In the genomic region with DNA sequence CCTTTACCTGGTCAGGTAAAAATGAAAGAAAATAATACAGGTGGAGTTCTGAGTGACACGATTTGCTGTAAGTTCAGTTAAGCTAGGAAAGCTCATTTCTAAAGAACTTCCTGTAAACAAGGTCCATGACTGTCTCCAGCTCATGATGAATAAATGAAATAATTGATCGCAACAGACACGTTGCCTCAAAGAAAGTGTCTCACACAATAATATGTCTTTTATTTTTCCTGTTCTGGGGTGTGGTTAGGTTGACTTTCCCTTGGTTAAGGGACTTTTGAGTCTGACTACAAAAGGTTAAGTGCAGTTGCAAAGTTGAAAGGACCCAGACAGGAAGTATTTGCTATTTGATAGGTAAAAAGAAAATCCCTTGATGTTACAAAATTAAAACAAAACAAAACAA, we compare ENCODE assay signal across 18 cellular contexts.
DNase-seq lines count a peak whose midpoint lies in the region; ATAC-seq, FAIRE-seq and TF ChIP-seq lines count a peak whose summit lies in the region.
"Had no signal": no experiment of that assay in that cellular context is flagged by ENCODE, and none has a peak within 500 bp of the region (broad histone marks: within the 10 kb centered on the region; RNA-seq: fewer than 3 reads in every experiment).

No MANE protein-coding gene starts in this region.

- H3K9me2 ChIP-seq in HCT116 (ENCODE audit: insufficient read depth) = no peaks in the 10 kb centered on the region

- 0 out of 2 replicates have a peak, but pooled peaks have one; percentile 4 for TF ChIP-seq RAD21 in HCT116 (IDR thresholded peaks at IDR 0.05; ENCODE audit: low read depth)

- no peak overlapping the region for H3K9ac ChIP-seq in HCT116 (ENCODE audit: low read length)
- H3K9ac ChIP-seq in keratinocyte (ENCODE audit: control insufficient read depth, extremely low read depth, insufficient read depth, low read length) = peak overlapping the region; percentile 61

- peaks cover 13% of the 10 kb centered on the region for H3K9me3 Mint-ChIP-seq in activated CD4-positive, alpha-beta T cell treated with anti-CD3 and anti-CD28 coated beads, Interleukin-2, amount 10 ng/mL, durations not matched to agents 24 days and 14 days
- peaks cover 20% of the 10 kb centered on the region for H3K9me3 Mint-ChIP-seq in activated T-helper 1 cell treated with anti-CD3 and anti-CD28 coated beads, Interleukin-12 subunit alpha, Interleukin-12 subunit beta, Interleukin-2, Interleukin-4 antibody, amounts not matched to agents 30 ng/mL and 10 ng/mL and 1 ng/mL, durations not matched to agents 14 hours and 24 hours and 36 hours

- intact Hi-C loops in activated CD4-positive, alpha-beta T cell treated with anti-CD3 and anti-CD28 coated beads, Interleukin-2, amount 10 ng/mL, durations not matched to agents 24 days and 14 days (cut with micrococcal nuclease) = loop anchor here (2.0 kb wide), 1 partner anchor 131 kb away; no protein-coding TSS in a partner anchor
- intact Hi-C loops in HCT116 (cut with micrococcal nuclease) = no loop called here
- intact Hi-C loops in activated T-helper 1 cell treated with anti-CD3 and anti-CD28 coated beads, Interleukin-12 subunit alpha, Interleukin-12 subunit beta, Interleukin-2, Interleukin-4 antibody, amounts not matched to agents 30 ng/mL and 10 ng/mL and 1 ng/mL, durations not matched to agents 14 hours and 24 hours and 36 hours (cut with micrococcal nuclease) = loop anchor here (1.0 to 2.0 kb wide), 2 partner anchors 9 to 25 kb away; no protein-coding TSS in a partner anchor

- TF ChIP-seq POLR2A in HCT116 (IDR thresholded peaks at IDR 0.05; ENCODE audit: borderline replicate concordance, extremely low read depth, insufficient read depth, insufficient read length) = no peak

- peak overlapping the region; percentile 36 for H3K4me2 ChIP-seq in HCT116 (ENCODE audit: low read length)
- peak overlapping the region; percentile 65 for H3K4me2 ChIP-seq in keratinocyte (ENCODE audit: control insufficient read depth, extremely low read depth, insufficient read depth, low read depth, low read length)

- H3K27me3 ChIP-seq in HCT116 (ENCODE audit: insufficient read depth, low read length) (no peaks in the 10 kb centered on the region), keratinocyte (ENCODE audit: control insufficient read depth, extremely low read depth, insufficient read depth, low read length) (no peaks in the 10 kb centered on the region), right atrium auricular region (no peaks in the 10 kb centered on the region)
- H3K27me3 ChIP-seq: Peyer's patch, testis had no signal

- RAD21 ChIA-PET in HCT116 (lab: Charles Lee; ENCODE audit: low non-redundant PET in 1 of 2, low total read pairs in 2 of 2, uncharacterized antibody in 2 of 2, unreplicated experiment in 2 of 2) = no interaction called here

- H2AFZ ChIP-seq in HCT116 (ENCODE audit: low read depth, low read length, poor library complexity, severe bottlenecking) = peak overlapping the region; percentile 97
- H2AFZ ChIP-seq in keratinocyte (ENCODE audit: control insufficient read depth, low read length) = peak overlapping the region; percentile 63

- no peak for FAIRE-seq in keratinocyte (lab: Jason Lieb, UNC)
- FAIRE-seq: GM12892, HTR-8/SVneo had no signal

- H3K4me3 ChIP-seq in HCT116 (replicated peaks in 1 of 2; ENCODE audit: low read depth in 1 of 2, low read length in 2 of 2) (no peak overlapping the region), keratinocyte (ENCODE audit: control insufficient read depth in 2 of 3, extremely low read depth in 1 of 3, insufficient read depth in 2 of 3, low read depth in 1 of 3, low read length in 3 of 3) (peak overlapping the region in 1 of 3 experiments; percentile 3), right atrium auricular region (no peak overlapping the region)
- H3K4me3 ChIP-seq: Peyer's patch, SK-N-MC, testis had no signal

- H3K4me1 ChIP-seq in HCT116 (ENCODE audit: control insufficient read depth in 1 of 2, insufficient read depth in 2 of 2, low read length in 2 of 2) (peaks cover 12 to 25% of the 10 kb centered on the region in 2 experiments), keratinocyte (ENCODE audit: control insufficient read depth, extremely low read depth, insufficient read depth, low read length) (peaks cover 36% of the 10 kb centered on the region), right atrium auricular region (no peaks in the 10 kb centered on the region)
- H3K4me1 ChIP-seq: Peyer's patch, testis had no signal

- H3K79me2 ChIP-seq in HCT116 (ENCODE audit: insufficient read depth, low read length) = no peaks in the 10 kb centered on the region
- H3K79me2 ChIP-seq in keratinocyte (ENCODE audit: control insufficient read depth, insufficient read depth, low read length) = no peaks in the 10 kb centered on the region

- peak; percentile 75 for DNase-seq in activated CD4-positive, alpha-beta T cell treated with anti-CD3 and anti-CD28 coated beads, Interleukin-2, amount 10 ng/mL, durations not matched to agents 24 days and 14 days
- no peak for DNase-seq in activated CD4-positive, alpha-beta T cell treated with anti-CD3 and anti-CD28 coated beads for 48 hours
- DNase-seq in HCT116 (ENCODE audit: low read depth, low spot score) = no peak
- no peak for DNase-seq in activated T-helper 1 cell treated with anti-CD3 and anti-CD28 coated beads, Interleukin-12 subunit alpha, Interleukin-12 subunit beta, Interleukin-2, Interleukin-4 antibody, amounts not matched to agents 30 ng/mL and 10 ng/mL and 1 ng/mL, durations not matched to agents 14 hours and 24 hours and 36 hours (ENCODE audit: low spot score)
- no peak for DNase-seq in keratinocyte (ENCODE audit: low read depth, low spot score)
- DNase-seq in NCI-H748 treated with DMSO at 0.1 percent for 48 hours (lab: John Stamatoyannopoulos, UW) = no peak
- no peak for DNase-seq in right atrium auricular region (ENCODE audit: low spot score)
- DNase-seq: DMS153, erythroblast, NCI-H1417, NCI-H2171, Peyer's patch, testis had no signal

- CTCF ChIA-PET in HCT116 (lab: Charles Lee) = no interaction called here

- H3K27ac Mint-ChIP-seq in activated CD4-positive, alpha-beta T cell treated with anti-CD3 and anti-CD28 coated beads, Interleukin-2, amount 10 ng/mL, durations not matched to agents 24 days and 14 days = peak overlapping the region; percentile 68
- H3K27ac Mint-ChIP-seq in activated T-helper 1 cell treated with anti-CD3 and anti-CD28 coated beads, Interleukin-12 subunit alpha, Interleukin-12 subunit beta, Interleukin-2, Interleukin-4 antibody, amounts not matched to agents 30 ng/mL and 10 ng/mL and 1 ng/mL, durations not matched to agents 14 hours and 24 hours and 36 hours = peak overlapping the region; percentile 62
- H3K27ac Mint-ChIP-seq: brain had no signal

- H3K36me3 Mint-ChIP-seq in activated CD4-positive, alpha-beta T cell treated with anti-CD3 and anti-CD28 coated beads, Interleukin-2, amount 10 ng/mL, durations not matched to agents 24 days and 14 days (ENCODE audit: low read depth) = peaks cover 10% of the 10 kb centered on the region
- H3K36me3 Mint-ChIP-seq in activated T-helper 1 cell treated with anti-CD3 and anti-CD28 coated beads, Interleukin-12 subunit alpha, Interleukin-12 subunit beta, Interleukin-2, Interleukin-4 antibody, amounts not matched to agents 30 ng/mL and 10 ng/mL and 1 ng/mL, durations not matched to agents 14 hours and 24 hours and 36 hours (ENCODE audit: low read depth) = peaks cover 16% of the 10 kb centered on the region
- H3K36me3 Mint-ChIP-seq: brain had no signal

- ATAC-seq in HCT116 = no peak
- ATAC-seq in HG03469 (IDR thresholded peaks at IDR 0.05; ENCODE audit: unreplicated experiment) = no peak

- H3K9me3 ChIP-seq in HCT116 (ENCODE audit: control insufficient read depth in 1 of 2, insufficient read depth in 1 of 2, low read depth in 1 of 2, low read length in 2 of 2) (no peaks in the 10 kb centered on the region), keratinocyte (ENCODE audit: control insufficient read depth, low read depth, low read length) (no peaks in the 10 kb centered on the region), right atrium auricular region (no peaks in the 10 kb centered on the region)
- H3K9me3 ChIP-seq: Peyer's patch, testis had no signal

- no peaks in the 10 kb centered on the region for H3K27me3 Mint-ChIP-seq in activated CD4-positive, alpha-beta T cell treated with anti-CD3 and anti-CD28 coated beads, Interleukin-2, amount 10 ng/mL, durations not matched to agents 24 days and 14 days
- H3K27me3 Mint-ChIP-seq in activated T-helper 1 cell treated with anti-CD3 and anti-CD28 coated beads, Interleukin-12 subunit alpha, Interleukin-12 subunit beta, Interleukin-2, Interleukin-4 antibody, amounts not matched to agents 30 ng/mL and 10 ng/mL and 1 ng/mL, durations not matched to agents 14 hours and 24 hours and 36 hours (ENCODE audit: insufficient read depth) = no peaks in the 10 kb centered on the region
- H3K27me3 Mint-ChIP-seq: brain had no signal

- POLR2A ChIA-PET in HCT116 (lab: Charles Lee) = no interaction called here

- peaks cover 43% of the 10 kb centered on the region for H3K4me1 Mint-ChIP-seq in activated CD4-positive, alpha-beta T cell treated with anti-CD3 and anti-CD28 coated beads, Interleukin-2, amount 10 ng/mL, durations not matched to agents 24 days and 14 days
- H3K4me1 Mint-ChIP-seq in activated T-helper 1 cell treated with anti-CD3 and anti-CD28 coated beads, Interleukin-12 subunit alpha, Interleukin-12 subunit beta, Interleukin-2, Interleukin-4 antibody, amounts not matched to agents 30 ng/mL and 10 ng/mL and 1 ng/mL, durations not matched to agents 14 hours and 24 hours and 36 hours (ENCODE audit: low read depth) = peaks cover 74% of the 10 kb centered on the region
- H3K4me1 Mint-ChIP-seq: brain had no signal

- no TSS peak for BruUV-seq in HCT116 (replicated peaks; lab: Mats Ljungman, UMichigan)

- dilution Hi-C loops in keratinocyte (cut with MboI; ENCODE audit: extremely low pct_ligation_motif_present, low sequenced_read_pairs) = no loop called here

- TF ChIP-seq CTCF in HCT116 (IDR thresholded peaks at IDR 0.05 in 2 of 3, conservative IDR thresholded peaks at IDR 0.05 in 1 of 3; ENCODE audit: borderline replicate concordance in 1 of 3, insufficient read depth in 1 of 3, low read depth in 2 of 3, low read length in 2 of 3) (no peak), keratinocyte (optimal IDR thresholded peaks at IDR 0.05 in 1 of 3, IDR thresholded peaks at IDR 0.05 in 1 of 3, conservative IDR thresholded peaks at IDR 0.05 in 1 of 3; ENCODE audit: extremely low read depth in 1 of 3, insufficient read depth in 2 of 3, low read length in 3 of 3) (no peak), right atrium auricular region (IDR thresholded peaks at IDR 0.05) (no peak)

- no peaks in the 10 kb centered on the region for H3K36me3 ChIP-seq in HCT116 (ENCODE audit: control insufficient read depth in 1 of 2, insufficient read depth in 2 of 2, low read length in 2 of 2)
- no peaks in the 10 kb centered on the region for H3K36me3 ChIP-seq in keratinocyte (ENCODE audit: control insufficient read depth in 2 of 2, extremely low read depth in 1 of 2, insufficient read depth in 2 of 2, low read length in 2 of 2)
- no peaks in the 10 kb centered on the region for H3K36me3 ChIP-seq in right atrium auricular region
- H3K36me3 ChIP-seq: Peyer's patch had no signal

- no peak overlapping the region for H3K27ac ChIP-seq in HCT116 (ENCODE audit: low read depth, low read length)
- H3K27ac ChIP-seq in keratinocyte (ENCODE audit: control insufficient read depth, insufficient read depth, low read length) = peak overlapping the region; percentile 92
- no peak overlapping the region for H3K27ac ChIP-seq in right atrium auricular region
- H3K27ac ChIP-seq: Peyer's patch, SK-N-MC, testis had no signal

- no peaks in the 10 kb centered on the region for H3K9me1 ChIP-seq in keratinocyte (ENCODE audit: control insufficient read depth, extremely low read depth, insufficient read depth, low read length)

- peak overlapping the region; percentile 26 for H3K4me3 Mint-ChIP-seq in activated CD4-positive, alpha-beta T cell treated with anti-CD3 and anti-CD28 coated beads, Interleukin-2, amount 10 ng/mL, durations not matched to agents 24 days and 14 days
- H3K4me3 Mint-ChIP-seq in activated T-helper 1 cell treated with anti-CD3 and anti-CD28 coated beads, Interleukin-12 subunit alpha, Interleukin-12 subunit beta, Interleukin-2, Interleukin-4 antibody, amounts not matched to agents 30 ng/mL and 10 ng/mL and 1 ng/mL, durations not matched to agents 14 hours and 24 hours and 36 hours = peak overlapping the region; percentile 40
- H3K4me3 Mint-ChIP-seq: brain had no signal

- no peaks in the 10 kb centered on the region for H4K20me1 ChIP-seq in HCT116 (ENCODE audit: insufficient read depth)
- no peaks in the 10 kb centered on the region for H4K20me1 ChIP-seq in keratinocyte (ENCODE audit: control insufficient read depth, extremely low read depth, insufficient read depth, low read length)
